Comparison of ENCODE assay signal across 22 cellular contexts in genomic region chr4:77899607-77900006, GRCh38. TPM values are rescaled to one million over a fixed set of nuclear protein-coding genes. Genes with fewer than 3 reads are reported as not detected.
A peak's percentile ranks its signal among the peaks of the same experiment; 100 is the strongest.
DNase-seq lines count a peak whose midpoint lies in the region; ATAC-seq and TF ChIP-seq lines count a peak whose summit lies in the region.
"Had no signal": no experiment of that assay in that cellular context is flagged by ENCODE, and none has a peak within 500 bp of the region (broad histone marks: within the 10 kb centered on the region; RNA-seq: fewer than 3 reads in every experiment).

No MANE protein-coding gene starts in this region.

- H3K27me3 ChIP-seq in DND-41 (ENCODE audit: insufficient read depth, low read length, poor library complexity) = no peaks in the 10 kb centered on the region
- H3K27me3 ChIP-seq: BE2C, neutrophil had no signal

- no peaks in the 10 kb centered on the region for H3K27me3 Mint-ChIP-seq in activated CD4-positive, alpha-beta T cell treated with anti-CD3 and anti-CD28 coated beads, Interleukin-2, amount 10 ng/mL, durations not matched to agents 24 days and 14 days
- H3K27me3 Mint-ChIP-seq in immature natural killer cell (ENCODE audit: low read depth in 3 of 3) = peaks cover 0 to 2% (median 0%) of the 10 kb centered on the region in 3 donors

- ATAC-seq in DND-41 (ENCODE audit: insufficient read depth, low read depth) = peak; percentile 35; the same call in 1 of the 3 replicates
- ATAC-seq in HG02870 (IDR thresholded peaks at IDR 0.05; ENCODE audit: unreplicated experiment) = no peak
- no peak for ATAC-seq in GM18909 (IDR thresholded peaks at IDR 0.05; ENCODE audit: poor library complexity, unreplicated experiment)
- ATAC-seq in GM19328 (IDR thresholded peaks at IDR 0.05; ENCODE audit: unreplicated experiment) = no peak

- no peaks in the 10 kb centered on the region for H3K9me3 ChIP-seq in DND-41 (ENCODE audit: insufficient read depth, low read length, severe bottlenecking)
- H3K9me3 ChIP-seq: BE2C, neutrophil had no signal

- no peak overlapping the region for H2AFZ ChIP-seq in DND-41 (ENCODE audit: low read depth, low read length)

- peaks cover 8% of the 10 kb centered on the region for H3K4me1 Mint-ChIP-seq in activated CD4-positive, alpha-beta T cell treated with anti-CD3 and anti-CD28 coated beads, Interleukin-2, amount 10 ng/mL, durations not matched to agents 24 days and 14 days
- H3K4me1 Mint-ChIP-seq in immature natural killer cell = peaks cover 13 to 18% of the 10 kb centered on the region in 2 donors

- H3K9me3 Mint-ChIP-seq in activated CD4-positive, alpha-beta T cell treated with anti-CD3 and anti-CD28 coated beads, Interleukin-2, amount 10 ng/mL, durations not matched to agents 24 days and 14 days = no peaks in the 10 kb centered on the region
- H3K9me3 Mint-ChIP-seq in immature natural killer cell = no peaks in the 10 kb centered on the region

- peaks cover 57% of the 10 kb centered on the region for H3K36me3 Mint-ChIP-seq in activated CD4-positive, alpha-beta T cell treated with anti-CD3 and anti-CD28 coated beads, Interleukin-2, amount 10 ng/mL, durations not matched to agents 24 days and 14 days (ENCODE audit: low read depth)
- H3K36me3 Mint-ChIP-seq in immature natural killer cell = peaks cover 21 to 29% (median 24%) of the 10 kb centered on the region in 3 donors

- H3K4me3 Mint-ChIP-seq in activated CD4-positive, alpha-beta T cell treated with anti-CD3 and anti-CD28 coated beads, Interleukin-2, amount 10 ng/mL, durations not matched to agents 24 days and 14 days = peak overlapping the region; percentile 65
- H3K4me3 Mint-ChIP-seq in immature natural killer cell = peak overlapping the region in 1 of 5 donors; percentile 48

- H4K20me1 ChIP-seq in DND-41 (ENCODE audit: insufficient read depth, low read length) = no peaks in the 10 kb centered on the region

- H3K27ac ChIP-seq in DND-41 (ENCODE audit: low read length) = no peak overlapping the region
- H3K27ac ChIP-seq: epithelial cell of prostate, KMS-11, neutrophil had no signal

- H3K27ac Mint-ChIP-seq in activated CD4-positive, alpha-beta T cell treated with anti-CD3 and anti-CD28 coated beads, Interleukin-2, amount 10 ng/mL, durations not matched to agents 24 days and 14 days = peak overlapping the region; percentile 2
- H3K27ac Mint-ChIP-seq in immature natural killer cell = peak overlapping the region in 5 of 6 donors; percentile 14 to 51 (median 42)

- no peaks in the 10 kb centered on the region for H3K4me1 ChIP-seq in DND-41 (ENCODE audit: insufficient read depth, low read length)
- H3K4me1 ChIP-seq: BE2C had no signal

- H3K36me3 ChIP-seq in DND-41 (ENCODE audit: insufficient read depth, low read length) = peaks cover 46% of the 10 kb centered on the region
- H3K36me3 ChIP-seq: neutrophil had no signal

- no peak for TF ChIP-seq CTCF in DND-41 (IDR thresholded peaks at IDR 0.05; ENCODE audit: borderline replicate concordance, extremely low read depth, low read length, poor library complexity, severe bottlenecking)

- intact Hi-C loops in activated CD4-positive, alpha-beta T cell treated with anti-CD3 and anti-CD28 coated beads, Interleukin-2, amount 10 ng/mL, durations not matched to agents 24 days and 14 days (cut with micrococcal nuclease) = no loop called here

- no peak overlapping the region; the same call in 1 of the 2 replicates for H3K9ac ChIP-seq in DND-41 (ENCODE audit: low read depth, low read length)
- H3K9ac ChIP-seq: KMS-11 had no signal

- no peak overlapping the region for H3K4me3 ChIP-seq in DND-41 (ENCODE audit: low read depth in 1 of 2, low read length in 2 of 2)

- no peak overlapping the region; the same call in 1 of the 2 replicates for H3K4me2 ChIP-seq in DND-41 (ENCODE audit: insufficient read depth, low read length)
- H3K4me2 ChIP-seq: KMS-11 had no signal

- no peak for DNase-seq in activated CD4-positive, alpha-beta T cell treated with anti-CD3 and anti-CD28 coated beads, Interleukin-2, amount 10 ng/mL, durations not matched to agents 24 days and 14 days
- DNase-seq in activated CD4-positive, alpha-beta T cell treated with anti-CD3 and anti-CD28 coated beads for 1 hour = no peak
- DNase-seq in DND-41 (no peak), OCI-M1 (lab: John Stamatoyannopoulos, UW) (peak; percentile 56), immature natural killer cell (no peak)
- DNase-seq: activated CD4-positive, alpha-beta T cell treated with anti-CD3 and anti-CD28 coated beads, Interleukin-2, amount 50 U/mL, for 4 hours; activated naive CD4-positive, alpha-beta T cell treated with anti-CD3 and anti-CD28 coated beads, Interleukin-2, amount 50 U/mL, for 16 hours; activated T-cell treated with anti-CD3 and anti-CD28 coated beads for 4 hours; BE2C; kidney glomerular epithelial cell; NCI-H1048; NCI-H187; NCI-H2171 treated with DMSO at 0.1 percent for 48 hours; NCI-H524 treated with DMSO at 0.1 percent for 48 hours; RPMI8226; stimulated activated CD8-positive, alpha-beta memory T cell treated with anti-CD3 and anti-CD28 coated beads, Interleukin-4, amount 100 ng/mL, for 48 hours had no signal

- H3K79me2 ChIP-seq in DND-41 (ENCODE audit: insufficient read depth, low read length) = 0 out of 2 replicates have a peak, but pooled peaks cover 3% of the 10 kb centered on the region

RNA-seq across cellular contexts. Expression of gene MRPL1, which starts 37.0 kb away (rescaled TPM):
- total RNA-seq in activated CD4-positive, alpha-beta T cell treated with anti-CD3 and anti-CD28 coated beads, Interleukin-2, amount 10 ng/mL, durations not matched to agents 24 days and 14 days = 65.0 and 72.7 TPM in 2 replicates
- polyA plus RNA-seq in immature natural killer cell = 10 to 100 TPM; 18.1 to 33.2 (median 24.4) TPM
